Comparison of ENCODE assay signal across 11 cellular contexts in genomic region chr17:13346996-13347762, GRCh38.
A peak's percentile ranks its signal among the peaks of the same experiment; 100 is the strongest.
DNase-seq lines count a peak whose midpoint lies in the region; ATAC-seq, FAIRE-seq and TF ChIP-seq lines count a peak whose summit lies in the region.
"Had no signal": no experiment of that assay in that cellular context is flagged by ENCODE, and none has a peak within 500 bp of the region (broad histone marks: within the 10 kb centered on the region; RNA-seq: fewer than 3 reads in every experiment).

No MANE protein-coding gene starts in this region.

- DNase-seq in A549 (ENCODE audit: low read depth in 1 of 2, low spot score in 1 of 2) (peak in 1 of 2 experiments; percentile 79), H54 (ENCODE audit: insufficient read length, low spot score) (peak; percentile 24), SW480 (ENCODE audit: low spot score) (peak; percentile 96), fibroblast of the aortic adventitia (ENCODE audit: low read depth) (peak; percentile 88), NCI-H2171 (lab: John Stamatoyannopoulos, UW) (no peak), iPS-NIHi11 (ENCODE audit: low spot score) (no peak)
- DNase-seq: DND-41, small intestine had no signal

- H3K27ac ChIP-seq in A549: peak overlapping the region in 1 of 2 experiments; percentile 71; a peak in 3 of 6 replicates
- H3K27ac ChIP-seq: vagina had no signal

- no peak for TF ChIP-seq CTCF in A549 (IDR thresholded peaks at IDR 0.05)
- TF ChIP-seq CTCF in fibroblast of the aortic adventitia (IDR thresholded peaks at IDR 0.05; ENCODE audit: insufficient read depth, low read length): no peak

- H3K4me2 ChIP-seq in A549: 0 out of 3 replicates have a peak overlapping the region, but pooled peaks have one; percentile 17

- 24% methylated on average over 10 of the region's 10 CpGs for WGBS in A549 (ENCODE audit: missing lambda C conversion rate)

- H3K4me3 ChIP-seq in A549 (no peak overlapping the region), fibroblast of the aortic adventitia (ENCODE audit: low read depth, low read length) (no peak overlapping the region)
- H3K4me3 ChIP-seq: vagina had no signal

- FAIRE-seq in A549 (lab: Jason Lieb, UNC) (no peak), H54 (lab: Jason Lieb, UNC) (peak; percentile 97)
- FAIRE-seq: small intestine had no signal

- TF ChIP-seq RAD21 in A549 (conservative IDR thresholded peaks at IDR 0.05 in 1 of 2, IDR thresholded peaks at IDR 0.05 in 1 of 2): no peak

- H3K9me3 ChIP-seq in A549: peaks cover 25% of the 10 kb centered on the region
- H3K9me3 ChIP-seq: vagina had no signal

- no peak for TF ChIP-seq POLR2A in A549 (IDR thresholded peaks at IDR 0.05; ENCODE audit: low read length)
- TF ChIP-seq POLR2A in H54 (IDR thresholded peaks at IDR 0.05; ENCODE audit: low read depth, low read length): no peak

- ATAC-seq in A549: peak; percentile 79 to 89; a peak in 4 of 6 replicates
- ATAC-seq in GM18861 (IDR thresholded peaks at IDR 0.05; ENCODE audit: unreplicated experiment): no peak
- ATAC-seq in HG03025 (IDR thresholded peaks at IDR 0.05; ENCODE audit: low FRiP score, unreplicated experiment): no peak

- POLR2A ChIA-PET in A549 (lab: Yijun Ruan, JAX): interaction anchor here (1.3 kb wide), 1 partner anchor 953 kb away, joined by 4 read pairs; the partner anchor contains the start of gene HS3ST3B1

- TF ChIP-seq EP300 in A549 (IDR thresholded peaks at IDR 0.05): no peak

- CTCF ChIA-PET in A549 (lab: Yijun Ruan, JAX): interaction anchor here (0.9 to 1.5 kb wide), 6 partner anchors 9 to 247 kb away, joined by 3 to 6 read pairs (median 4); no protein-coding TSS in a partner anchor

- H3K4me1 ChIP-seq in A549: no peaks in the 10 kb centered on the region
- H3K4me1 ChIP-seq: vagina had no signal

TF ChIP-seq in A549, 52 proteins besides CTCF, POLR2A, EP300 and RAD21:
- TF ChIP-seq, protein P1, sequence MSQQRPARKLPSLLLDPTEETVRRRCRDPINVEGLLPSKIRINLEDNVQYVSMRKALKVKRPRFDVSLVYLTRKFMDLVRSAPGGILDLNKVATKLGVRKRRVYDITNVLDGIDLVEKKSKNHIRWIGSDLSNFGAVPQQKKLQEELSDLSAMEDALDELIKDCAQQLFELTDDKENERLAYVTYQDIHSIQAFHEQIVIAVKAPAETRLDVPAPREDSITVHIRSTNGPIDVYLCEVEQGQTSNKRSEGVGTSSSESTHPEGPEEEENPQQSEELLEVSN (IDR thresholded peaks at IDR 0.05; ENCODE audit: borderline replicate concordance, low read depth): peak; percentile 60; the same call in 1 of the 2 replicates
- TF ChIP-seq FOSL2 (IDR thresholded peaks at IDR 0.05) (peak; percentile 58), FOSL2 (CRISPR knock-in tag; IDR thresholded peaks at IDR 0.05) (peak; percentile 86), RCOR1 (IDR thresholded peaks at IDR 0.05; ENCODE audit: low read depth, low read length) (no peak)
- TF ChIP-seq, protein P2, sequence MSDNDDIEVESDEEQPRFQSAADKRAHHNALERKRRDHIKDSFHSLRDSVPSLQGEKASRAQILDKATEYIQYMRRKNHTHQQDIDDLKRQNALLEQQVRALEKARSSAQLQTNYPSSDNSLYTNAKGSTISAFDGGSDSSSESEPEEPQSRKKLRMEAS (IDR thresholded peaks at IDR 0.05): peak; percentile 44; the same call in 1 of the 2 replicates
TF ChIP-seq in A549: peak in this region for 3.

Comparison
In these comparisons a context has a peak if more than half of its experiments do, and no peak if none do; other contexts are left out.
1. ATAC-seq: peak in A549 (2 of 2); none in GM18861 (single experiment) and HG03025 (single experiment).
2. DNase-seq: peak in H54 (single experiment), SW480 (single experiment) and fibroblast of the aortic adventitia (single experiment); none in NCI-H2171 (single experiment) and iPS-NIHi11 (single experiment).